Comparison of ENCODE assay signal across 1 cellular context in genomic region chr6:109705258-109705657, GRCh38.
TF ChIP-seq lines count a peak whose summit lies in the region.

No MANE protein-coding gene starts in this region.

TF ChIP-seq in HepG2, 621 proteins besides CTCF, POLR2A, EP300 and RAD21 (continued from another document and continues in another):
- no peak for TF ChIP-seq ZNF264 (CRISPR knock-in tag; IDR thresholded peaks at IDR 0.05)
- TF ChIP-seq ZNF503 (CRISPR knock-in tag; IDR thresholded peaks at IDR 0.05): 0 out of 2 replicates have a peak, but pooled peaks have one; percentile 28
- no peak for TF ChIP-seq TFE3 (CRISPR knock-in tag; IDR thresholded peaks at IDR 0.05)
- TF ChIP-seq ARID5B (CRISPR knock-in tag; IDR thresholded peaks at IDR 0.05): peak; percentile 36; the same call in 1 of the 2 replicates
- TF ChIP-seq PATZ1 (CRISPR knock-in tag; IDR thresholded peaks at IDR 0.05): no peak
- no peak for TF ChIP-seq ZNF510 (CRISPR knock-in tag; IDR thresholded peaks at IDR 0.05; ENCODE audit: low read depth)
- TF ChIP-seq DPF2 (CRISPR knock-in tag; IDR thresholded peaks at IDR 0.05; ENCODE audit: borderline replicate concordance, low read depth): no peak
- TF ChIP-seq KDM1A (CRISPR knock-in tag; IDR thresholded peaks at IDR 0.05): no peak
- no peak for TF ChIP-seq CHD2 (IDR thresholded peaks at IDR 0.05; ENCODE audit: low read depth, low read length)
- TF ChIP-seq JDP2 (CRISPR knock-in tag; IDR thresholded peaks at IDR 0.05; ENCODE audit: borderline replicate concordance): no peak
- no peak for TF ChIP-seq HIVEP1 (CRISPR knock-in tag; IDR thresholded peaks at IDR 0.05)
- no peak for TF ChIP-seq PLSCR1 (CRISPR knock-in tag; IDR thresholded peaks at IDR 0.05; ENCODE audit: borderline replicate concordance)
- peak; percentile 25; the same call in 1 of the 2 replicates for TF ChIP-seq KAT8 (CRISPR knock-in tag; IDR thresholded peaks at IDR 0.05)
- TF ChIP-seq TFDP1 (CRISPR knock-in tag; IDR thresholded peaks at IDR 0.05; ENCODE audit: borderline replicate concordance): no peak
- peak; percentile 98 for TF ChIP-seq STAG1 (CRISPR knock-in tag; IDR thresholded peaks at IDR 0.05)
- TF ChIP-seq CEBPG (CRISPR knock-in tag; IDR thresholded peaks at IDR 0.05): no peak
- TF ChIP-seq ZBTB14 (CRISPR knock-in tag; IDR thresholded peaks at IDR 0.05): no peak
- TF ChIP-seq NR3C1 (CRISPR knock-in tag; IDR thresholded peaks at IDR 0.05): no peak
- TF ChIP-seq POLR2AphosphoS5 (IDR thresholded peaks at IDR 0.05; ENCODE audit: low read depth, low read length): no peak
- no peak for TF ChIP-seq ZNF367 (CRISPR knock-in tag; IDR thresholded peaks at IDR 0.05; ENCODE audit: borderline replicate concordance)
- no peak for TF ChIP-seq ZNF770 (CRISPR knock-in tag; IDR thresholded peaks at IDR 0.05)
- no peak for TF ChIP-seq ZNF672 (CRISPR knock-in tag; IDR thresholded peaks at IDR 0.05)
- no peak for TF ChIP-seq SP5 (CRISPR knock-in tag; IDR thresholded peaks at IDR 0.05; ENCODE audit: borderline replicate concordance, low read depth)
- no peak for TF ChIP-seq ZNF446 (CRISPR knock-in tag; IDR thresholded peaks at IDR 0.05)
- TF ChIP-seq LCORL (IDR thresholded peaks at IDR 0.05): no peak
- TF ChIP-seq LCORL (CRISPR knock-in tag; IDR thresholded peaks at IDR 0.05): 0 out of 2 replicates have a peak, but pooled peaks have one; percentile 32
- TF ChIP-seq ZBTB40 (IDR thresholded peaks at IDR 0.05): no peak
- no peak for TF ChIP-seq ZBTB40 (CRISPR knock-in tag; IDR thresholded peaks at IDR 0.05)
- peak; percentile 34 for TF ChIP-seq TEAD3 (CRISPR knock-in tag; optimal IDR thresholded peaks at IDR 0.05; ENCODE audit: borderline replicate concordance)
- no peak for TF ChIP-seq ZNF761 (CRISPR knock-in tag; conservative IDR thresholded peaks at IDR 0.05)
